15 cellular contexts compared by ENCODE assay signal in genomic region chr7:1357601-1358271, GRCh38.
DNase-seq lines count a peak whose midpoint lies in the region; ATAC-seq and TF ChIP-seq lines count a peak whose summit lies in the region.
"Had no signal": no experiment of that assay in that cellular context is flagged by ENCODE, and none has a peak within 500 bp of the region (broad histone marks: within the 10 kb centered on the region; RNA-seq: fewer than 3 reads in every experiment).

No MANE protein-coding gene starts in this region.

- no peaks in the 10 kb centered on the region for H3K9me3 Mint-ChIP-seq in activated naive CD4-positive, alpha-beta T cell treated with anti-CD3 and anti-CD28 coated beads for 36 hours
- H3K9me3 Mint-ChIP-seq: activated T-cell treated with anti-CD3 and anti-CD28 coated beads, Interleukin-2, amount 50 U/mL, for 4 hours; H9 had no signal

- H3K36me3 Mint-ChIP-seq in activated naive CD4-positive, alpha-beta T cell treated with anti-CD3 and anti-CD28 coated beads for 36 hours (ENCODE audit: low read depth), result no peaks in the 10 kb centered on the region
- H3K36me3 Mint-ChIP-seq: brain had no signal

- H3K27me3 ChIP-seq in left ventricle myocardium inferior (ENCODE audit: low read depth), result peaks cover 63% of the 10 kb centered on the region
- peaks cover 0 to 49% (median 25%) of the 10 kb centered on the region in 7 donors for H3K27me3 ChIP-seq in spleen (replicated peaks in 1 of 7)
- H3K27me3 ChIP-seq: BLaER1 had no signal

- H3K27me3 Mint-ChIP-seq in activated naive CD4-positive, alpha-beta T cell treated with anti-CD3 and anti-CD28 coated beads for 36 hours (ENCODE audit: low read depth), result peaks cover 4% of the 10 kb centered on the region

- H3K27ac Mint-ChIP-seq in activated naive CD4-positive, alpha-beta T cell treated with anti-CD3 and anti-CD28 coated beads for 36 hours, result no peak overlapping the region
- H3K27ac Mint-ChIP-seq: H9 had no signal

- CTCF ChIA-PET in activated naive CD4-positive, alpha-beta T cell treated with anti-CD3 and anti-CD28 coated beads for 36 hours (lab: Charles Lee), result no interaction called here

- TF ChIP-seq POLR2A in spleen (IDR thresholded peaks at IDR 0.05), result no peak

- H3K4me1 ChIP-seq in left ventricle myocardium inferior (no peaks in the 10 kb centered on the region), spleen (no peaks in the 10 kb centered on the region)

- peak; percentile 45 for DNase-seq in Right ventricle myocardium inferior (ENCODE audit: missing footprints)
- no peak for DNase-seq in left ventricle myocardium inferior
- DNase-seq in LHCN-M2 (ENCODE audit: low read depth), result peak; percentile 24
- DNase-seq in activated naive CD4-positive, alpha-beta T cell treated with anti-CD3 and anti-CD28 coated beads for 36 hours, result peak; percentile 9
- peak; percentile 54 for DNase-seq in spleen
- no peak for DNase-seq in NCI-H1694 (lab: John Stamatoyannopoulos, UW)
- no peak for DNase-seq in G401 (ENCODE audit: low spot score)
- DNase-seq: activated T-cell treated with anti-CD3 and anti-CD28 coated beads, Interleukin-2, amount 50 U/mL, for 4 hours; effector CD8-positive, alpha-beta T cell; H9; NCI-H526 treated with DMSO at 0.1 percent for 48 hours; WERI-Rb-1 had no signal

- WGBS in spleen, 5 donors, result 63 to 78% (median 70%) methylated on average over 16 to 23 of the region's 23 CpGs

- H3K27ac ChIP-seq in left ventricle myocardium inferior (replicated peaks), result no peak overlapping the region
- no peak overlapping the region for H3K27ac ChIP-seq in spleen
- H3K27ac ChIP-seq: BLaER1, WERI-Rb-1 had no signal

- H3K4me1 Mint-ChIP-seq in activated naive CD4-positive, alpha-beta T cell treated with anti-CD3 and anti-CD28 coated beads for 36 hours (ENCODE audit: low read depth), result no peaks in the 10 kb centered on the region

- no peaks in the 10 kb centered on the region for H3K36me3 ChIP-seq in left ventricle myocardium inferior
- no peaks in the 10 kb centered on the region for H3K36me3 ChIP-seq in spleen
- H3K36me3 ChIP-seq: BLaER1, WERI-Rb-1 had no signal

- intact Hi-C loops in Right ventricle myocardium inferior (cut with DNase I), result no loop called here
- intact Hi-C loops in left ventricle myocardium inferior (cut with micrococcal nuclease), result no loop called here
- intact Hi-C loops in activated naive CD4-positive, alpha-beta T cell treated with anti-CD3 and anti-CD28 coated beads for 36 hours (cut with micrococcal nuclease), result no loop called here
- intact Hi-C loops in spleen (cut with DNase I; ENCODE audit: low total_unique reads), result no loop called here

- H3K9me3 ChIP-seq in left ventricle myocardium inferior (replicated peaks), result no peaks in the 10 kb centered on the region
- H3K9me3 ChIP-seq in spleen, result peaks cover 0 to 10% (median 0%) of the 10 kb centered on the region in 8 donors
- H3K9me3 ChIP-seq: BLaER1 had no signal

- TF ChIP-seq CTCF in left ventricle myocardium inferior (IDR thresholded peaks at IDR 0.05; ENCODE audit: borderline replicate concordance) (no peak), spleen (IDR thresholded peaks at IDR 0.05 in 8 of 11, conservative IDR thresholded peaks at IDR 0.05 in 3 of 11) (no peak)

- in situ Hi-C loops in G401 (cut with HindIII; ENCODE audit: low sequenced_read_pairs), result no loop called here

- no peak overlapping the region for H3K4me3 ChIP-seq in left ventricle myocardium inferior
- H3K4me3 ChIP-seq in spleen, result no peak overlapping the region
- H3K4me3 ChIP-seq: BLaER1 had no signal

- ATAC-seq in Right ventricle myocardium inferior (no peak), HG02970 (IDR thresholded peaks at IDR 0.05; ENCODE audit: low FRiP score, unreplicated experiment) (no peak)
- ATAC-seq: activated T-cell treated with anti-CD3 and anti-CD28 coated beads, Interleukin-2, amount 50 U/mL, for 4 hours had no signal

- H3K4me3 Mint-ChIP-seq in activated naive CD4-positive, alpha-beta T cell treated with anti-CD3 and anti-CD28 coated beads for 36 hours, result no peak overlapping the region
- H3K4me3 Mint-ChIP-seq: activated T-cell treated with anti-CD3 and anti-CD28 coated beads, Interleukin-2, amount 50 U/mL, for 4 hours; H9 had no signal

Comparison
In these comparisons a context has a peak if more than half of its experiments do, and no peak if none do; other contexts are left out.
1. DNase-seq: peak in Right ventricle myocardium inferior (single experiment), LHCN-M2 (single experiment), activated naive CD4-positive, alpha-beta T cell treated with anti-CD3 and anti-CD28 coated beads for 36 hours (single experiment) and spleen (single experiment); none in left ventricle myocardium inferior (single experiment), NCI-H1694 (single experiment) and G401 (single experiment).